ENCODE assay signal across 10 cellular contexts in the genomic region with DNA sequence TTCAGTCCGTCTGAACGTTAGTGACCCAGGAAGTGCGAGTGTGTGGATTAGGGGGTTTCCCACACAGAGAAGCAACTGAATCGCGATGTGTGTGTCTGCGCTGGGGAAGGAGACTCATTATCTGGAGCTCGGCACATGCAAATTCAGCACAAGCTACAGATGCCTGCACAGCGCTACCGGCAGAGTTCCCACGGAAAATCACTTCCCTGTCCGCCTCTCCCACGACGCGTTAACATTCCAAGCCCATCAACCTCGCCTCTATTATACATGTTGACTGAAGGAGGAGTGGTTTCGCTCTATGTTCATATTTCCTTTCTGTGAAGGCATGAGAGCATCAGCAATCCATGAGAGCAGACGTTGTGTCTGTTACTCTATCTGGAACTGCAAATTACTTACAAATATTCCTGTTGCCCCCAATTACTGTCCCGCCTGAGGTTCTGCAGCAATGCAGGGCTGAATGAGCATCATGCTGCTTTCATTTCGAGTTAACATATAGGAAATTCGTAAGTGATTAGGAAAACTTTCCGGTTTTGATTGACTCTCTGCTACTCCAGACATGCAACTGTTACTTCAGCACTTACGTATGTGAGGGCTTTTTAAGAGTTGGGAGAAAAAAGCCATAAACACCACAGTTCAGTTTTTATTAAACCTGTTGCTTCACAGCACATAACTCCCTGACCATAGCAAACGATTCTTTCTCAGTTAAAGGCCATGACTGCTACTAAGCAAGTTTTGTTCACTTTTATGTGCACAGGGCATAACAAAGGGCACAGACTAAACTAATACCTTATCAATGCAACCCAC. TPM values are rescaled to one million over a fixed set of nuclear protein-coding genes. Genes with fewer than 3 reads are reported as not detected.
DNase-seq lines count a peak whose midpoint lies in the region; ATAC-seq, FAIRE-seq and TF ChIP-seq lines count a peak whose summit lies in the region.
"Had no signal": no experiment of that assay in that cellular context is flagged by ENCODE, and none has a peak within 500 bp of the region (broad histone marks: within the 10 kb centered on the region; RNA-seq: fewer than 3 reads in every experiment).

No MANE protein-coding gene starts in this region.

- no peak for TF ChIP-seq EP300 in sigmoid colon (IDR thresholded peaks at IDR 0.05)

- H3K79me2 ChIP-seq in astrocyte (ENCODE audit: insufficient read depth, low read length) (no peaks in the 10 kb centered on the region), hepatocyte (no peaks in the 10 kb centered on the region)

- DNase-seq in Daoy (ENCODE audit: low read depth): peak; percentile 33
- peak; percentile 48 for DNase-seq in astrocyte (ENCODE audit: low read depth)
- peak; percentile 14 for DNase-seq in hepatocyte (ENCODE audit: low spot score)
- no peak for DNase-seq in sigmoid colon
- no peak for DNase-seq in mesenteric fat pad (ENCODE audit: low spot score)
- DNase-seq in NOMO-1 (lab: John Stamatoyannopoulos, UW; ENCODE audit: unreplicated experiment in 2 of 2): no peak
- no peak for DNase-seq in NCI-H82 (lab: John Stamatoyannopoulos, UW)
- DNase-seq: NCI-H524 treated with DMSO at 0.1 percent for 48 hours had no signal

- intact Hi-C loops in sigmoid colon (cut with DNase I): no loop called here

- H3K27ac Mint-ChIP-seq in astrocyte (ENCODE audit: unreplicated experiment): peak overlapping the region; percentile 19
- H3K27ac Mint-ChIP-seq in stimulated activated memory B cell treated with anti-CD40 and anti-IgM and Interleukin-4, amounts not matched to agents 10 μg/mL and 1 μg/mL and 100 μg/mL, for 72 hours: no peak overlapping the region
- H3K27ac Mint-ChIP-seq: T-helper 2 cell treated with Interferon-gamma antibody and Interleukin-4, amounts not matched to agents 5 μg/mL and 100 μg/mL, for 36 hours had no signal

- no peak overlapping the region for H3K4me3 Mint-ChIP-seq in astrocyte (ENCODE audit: unreplicated experiment)
- no peak overlapping the region for H3K4me3 Mint-ChIP-seq in stimulated activated memory B cell treated with anti-CD40 and anti-IgM and Interleukin-4, amounts not matched to agents 10 μg/mL and 1 μg/mL and 100 μg/mL, for 72 hours
- H3K4me3 Mint-ChIP-seq: T-helper 2 cell treated with Interferon-gamma antibody and Interleukin-4, amounts not matched to agents 5 μg/mL and 100 μg/mL, for 36 hours had no signal

- WGBS in hepatocyte (ENCODE audit: low lambda C conversion rate, missing lambda C conversion rate): 69% methylated on average over 23 of the region's 23 CpGs
- 10 to 45% methylated on average over 23 of the region's 23 CpGs for WGBS in sigmoid colon, 2 donors

- ATAC-seq in stimulated activated memory B cell treated with anti-CD40 and anti-IgM and Interleukin-4, amounts not matched to agents 10 μg/mL and 1 μg/mL and 100 μg/mL, for 72 hours: no peak

- no peaks in the 10 kb centered on the region for H3K9me3 Mint-ChIP-seq in astrocyte (ENCODE audit: unreplicated experiment)
- no peaks in the 10 kb centered on the region for H3K9me3 Mint-ChIP-seq in stimulated activated memory B cell treated with anti-CD40 and anti-IgM and Interleukin-4, amounts not matched to agents 10 μg/mL and 1 μg/mL and 100 μg/mL, for 72 hours
- H3K9me3 Mint-ChIP-seq: T-helper 2 cell treated with Interferon-gamma antibody and Interleukin-4, amounts not matched to agents 5 μg/mL and 100 μg/mL, for 36 hours had no signal

- H3K9me2 ChIP-seq in hepatocyte (replicated peaks; ENCODE audit: insufficient read depth): no peaks in the 10 kb centered on the region

- peaks cover 6% of the 10 kb centered on the region for H3K4me1 Mint-ChIP-seq in astrocyte (ENCODE audit: low read depth, unreplicated experiment)
- H3K4me1 Mint-ChIP-seq in stimulated activated memory B cell treated with anti-CD40 and anti-IgM and Interleukin-4, amounts not matched to agents 10 μg/mL and 1 μg/mL and 100 μg/mL, for 72 hours: no peaks in the 10 kb centered on the region

- H3K27me3 Mint-ChIP-seq in astrocyte (ENCODE audit: low read depth, unreplicated experiment): no peaks in the 10 kb centered on the region
- no peaks in the 10 kb centered on the region for H3K27me3 Mint-ChIP-seq in stimulated activated memory B cell treated with anti-CD40 and anti-IgM and Interleukin-4, amounts not matched to agents 10 μg/mL and 1 μg/mL and 100 μg/mL, for 72 hours

- H3K27ac ChIP-seq in astrocyte (ENCODE audit: low read depth, low read length) (no peak overlapping the region), hepatocyte (no peak overlapping the region), sigmoid colon (no peak overlapping the region)

- H3K4me2 ChIP-seq in astrocyte (ENCODE audit: low read length) (peak overlapping the region; percentile 67), hepatocyte (peak overlapping the region; percentile 64)

- H3K4me1 ChIP-seq in astrocyte (ENCODE audit: insufficient read depth, low read length): no peaks in the 10 kb centered on the region
- peaks cover 5% of the 10 kb centered on the region for H3K4me1 ChIP-seq in hepatocyte (ENCODE audit: insufficient read depth)
- peaks cover 0 to 11% (median 5%) of the 10 kb centered on the region in 4 donors for H3K4me1 ChIP-seq in sigmoid colon

- no peak for TF ChIP-seq POLR2A in sigmoid colon (IDR thresholded peaks at IDR 0.05)

- H4K20me1 ChIP-seq in astrocyte (ENCODE audit: insufficient read depth, low read length) (no peaks in the 10 kb centered on the region), hepatocyte (ENCODE audit: insufficient read depth, poor library complexity, severe bottlenecking) (no peaks in the 10 kb centered on the region)

- TF ChIP-seq CTCF in astrocyte (IDR thresholded peaks at IDR 0.05; ENCODE audit: insufficient read depth, low read depth, low read length) (no peak), hepatocyte (IDR thresholded peaks at IDR 0.05; ENCODE audit: poor library complexity) (no peak), sigmoid colon (IDR thresholded peaks at IDR 0.05) (no peak)

- H3K27me3 ChIP-seq in astrocyte (ENCODE audit: insufficient read depth, low read length) (no peaks in the 10 kb centered on the region), hepatocyte (no peaks in the 10 kb centered on the region), sigmoid colon (no peaks in the 10 kb centered on the region)

- H2AFZ ChIP-seq in astrocyte (ENCODE audit: low read depth, low read length) (no peak overlapping the region), hepatocyte (no peak overlapping the region)

- H3K36me3 Mint-ChIP-seq in astrocyte (ENCODE audit: low read depth, unreplicated experiment): peaks cover 2% of the 10 kb centered on the region
- no peaks in the 10 kb centered on the region for H3K36me3 Mint-ChIP-seq in stimulated activated memory B cell treated with anti-CD40 and anti-IgM and Interleukin-4, amounts not matched to agents 10 μg/mL and 1 μg/mL and 100 μg/mL, for 72 hours

- H3K9me3 ChIP-seq in astrocyte (ENCODE audit: insufficient read depth, low read depth, low read length): no peaks in the 10 kb centered on the region
- H3K9me3 ChIP-seq in hepatocyte (ENCODE audit: low read depth): no peaks in the 10 kb centered on the region
- no peaks in the 10 kb centered on the region for H3K9me3 ChIP-seq in sigmoid colon

- no peak for FAIRE-seq in astrocyte (lab: Jason Lieb, UNC)

- H3K4me3 ChIP-seq in astrocyte (ENCODE audit: insufficient read depth, low read depth, low read length) (peak overlapping the region; percentile 18), hepatocyte (no peak overlapping the region), sigmoid colon (peak overlapping the region in 3 of 4 donors; percentile 20 to 29 (median 28))

- no peaks in the 10 kb centered on the region for H3K36me3 ChIP-seq in astrocyte (ENCODE audit: insufficient read depth, low read length)
- H3K36me3 ChIP-seq in hepatocyte (replicated peaks; ENCODE audit: insufficient read depth, low read depth): no peaks in the 10 kb centered on the region
- H3K36me3 ChIP-seq in sigmoid colon: no peaks in the 10 kb centered on the region

- peak overlapping the region; percentile 38 for H3K9ac ChIP-seq in astrocyte (ENCODE audit: low read length)

RNA-seq across cellular contexts. Expression of a gene that starts 15.0 kb away (rescaled TPM):
- total RNA-seq in Daoy (2014; rRNA removed; shearing (Covaris generic)): not detected in 2 replicates
- total RNA-seq in astrocyte: 0.22 and 0.34 TPM in 2 replicates
- total RNA-seq in hepatocyte: not detected in 2 replicates
- polyA plus RNA-seq in hepatocyte: 0.16 TPM in 1 of 2 replicates, not detected in the other
- total RNA-seq in sigmoid colon: not detected
- 1 to 10 TPM in 2 of 3 donors, not detected in 1; 1.6 to 3.1 TPM for polyA plus RNA-seq in sigmoid colon
- not detected for total RNA-seq in mesenteric fat pad

Comparison
In these comparisons a context has a peak if more than half of its experiments do, and no peak if none do; other contexts are left out.
1. DNase-seq: peak in Daoy (single experiment), astrocyte (single experiment) and hepatocyte (single experiment); none in sigmoid colon (single experiment), mesenteric fat pad (single experiment), NOMO-1 (0 of 2) and NCI-H82 (single experiment).